12 cellular contexts compared by ENCODE assay signal in the genomic region with DNA sequence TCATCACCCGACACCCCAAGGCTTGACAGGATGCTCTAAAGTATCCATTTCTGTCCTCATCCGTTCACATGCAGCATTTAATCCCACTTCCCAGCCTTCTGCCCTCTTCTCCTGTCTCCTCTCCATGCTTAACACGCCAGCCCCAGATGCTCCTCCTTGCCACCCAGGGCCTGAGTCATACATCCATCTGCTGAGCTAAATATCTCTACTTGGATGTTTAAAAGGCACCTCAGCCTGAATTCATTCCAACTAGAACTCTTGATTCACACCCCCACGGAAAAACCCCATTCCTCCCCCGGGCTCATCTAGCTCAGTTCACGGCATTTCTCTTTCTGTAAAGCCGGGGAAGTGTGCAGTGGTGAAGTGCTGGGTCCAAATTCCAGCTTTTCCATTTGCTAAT. TPM values are rescaled to one million over a fixed set of nuclear protein-coding genes. Genes with fewer than 3 reads are reported as not detected.
DNase-seq lines count a peak whose midpoint lies in the region; ATAC-seq, FAIRE-seq and TF ChIP-seq lines count a peak whose summit lies in the region.
"Had no signal": no experiment of that assay in that cellular context is flagged by ENCODE, and none has a peak within 500 bp of the region (broad histone marks: within the 10 kb centered on the region; RNA-seq: fewer than 3 reads in every experiment).

No MANE protein-coding gene starts in this region.

- no peaks in the 10 kb centered on the region for H3K79me2 ChIP-seq in mammary epithelial cell (ENCODE audit: insufficient read depth, low read length)

- H3K27ac ChIP-seq in mammary epithelial cell (ENCODE audit: insufficient read depth, low read depth, low read length), result no peak overlapping the region
- H3K27ac ChIP-seq: thoracic aorta, VCaP had no signal

- H3K4me3 Mint-ChIP-seq in stimulated activated effector memory CD8-positive, alpha-beta T cell treated with anti-CD3 and anti-CD28 coated beads, Interleukin-12 subunit alpha, Interleukin-12 subunit beta, amount 100 ng/mL, for 72 hours, result no peak overlapping the region

- FAIRE-seq in HTR-8/SVneo (lab: Jason Lieb, UNC), result peak; percentile 40

- peaks cover 32% of the 10 kb centered on the region for H3K4me1 ChIP-seq in mammary epithelial cell (ENCODE audit: insufficient read depth, low read length)

- no peak overlapping the region for H3K27ac Mint-ChIP-seq in stimulated activated effector memory CD8-positive, alpha-beta T cell treated with anti-CD3 and anti-CD28 coated beads, Interleukin-12 subunit alpha, Interleukin-12 subunit beta, amount 100 ng/mL, for 72 hours

- peak; percentile 86 for DNase-seq in AG10803 (ENCODE audit: low read depth)
- DNase-seq in HTR-8/SVneo (ENCODE audit: insufficient read length, low spot score), result no peak
- DNase-seq in mammary epithelial cell, result peak; percentile 36
- peak; percentile 52 for DNase-seq in middle frontal gyrus (ENCODE audit: extremely low spot score, low spot score)
- DNase-seq in activated CD4-positive, alpha-beta T cell treated with anti-CD3 and anti-CD28 coated beads for 1 hour, result no peak
- DNase-seq in stimulated activated effector memory CD8-positive, alpha-beta T cell treated with anti-CD3 and anti-CD28 coated beads, Interleukin-12 subunit alpha, Interleukin-12 subunit beta, amount 100 ng/mL, for 72 hours (ENCODE audit: low spot score in 2 of 2), result no peak
- DNase-seq: DMS79 treated with DMSO at 0.1 percent for 48 hours had no signal

- H3K9me3 Mint-ChIP-seq in stimulated activated effector memory CD8-positive, alpha-beta T cell treated with anti-CD3 and anti-CD28 coated beads, Interleukin-12 subunit alpha, Interleukin-12 subunit beta, amount 100 ng/mL, for 72 hours, result no peaks in the 10 kb centered on the region

- H3K4me3 ChIP-seq in AG10803 (ENCODE audit: low read length) (no peak overlapping the region), mammary epithelial cell (replicated peaks in 1 of 3; ENCODE audit: insufficient read depth in 1 of 3, low read depth in 2 of 3, low read length in 3 of 3) (no peak overlapping the region)
- H3K4me3 ChIP-seq: thoracic aorta had no signal

- in situ Hi-C loops in mammary epithelial cell (cut with MboI; ENCODE audit: low sequenced_read_pairs in 2 of 2), result loop anchor here in 1 of 2 donors (25.0 kb wide), 1 partner anchor 822 kb away; the partner anchor contains the start of gene AXDND1

- TF ChIP-seq CTCF in AG10803 (conservative IDR thresholded peaks at IDR 0.05; ENCODE audit: low read length), result no peak
- no peak for TF ChIP-seq CTCF in mammary epithelial cell (conservative IDR thresholded peaks at IDR 0.05 in 1 of 2, IDR thresholded peaks at IDR 0.05 in 1 of 2; ENCODE audit: extremely low read depth in 1 of 2, insufficient read depth in 1 of 2, low read depth in 1 of 2, low read length in 2 of 2)

- no TSS peak for BruUV-seq in mammary epithelial cell (replicated peaks; lab: Mats Ljungman, UMichigan)

- peaks cover 13% of the 10 kb centered on the region for H3K4me1 Mint-ChIP-seq in stimulated activated effector memory CD8-positive, alpha-beta T cell treated with anti-CD3 and anti-CD28 coated beads, Interleukin-12 subunit alpha, Interleukin-12 subunit beta, amount 100 ng/mL, for 72 hours

- no peaks in the 10 kb centered on the region for H3K36me3 Mint-ChIP-seq in stimulated activated effector memory CD8-positive, alpha-beta T cell treated with anti-CD3 and anti-CD28 coated beads, Interleukin-12 subunit alpha, Interleukin-12 subunit beta, amount 100 ng/mL, for 72 hours

- WGBS in mammary epithelial cell (ENCODE audit: low coverage, missing lambda C conversion rate), result 58% methylated on average over 7 of the region's 7 CpGs

- dilution Hi-C loops in mammary epithelial cell (cut with HindIII; ENCODE audit: low sequenced_read_pairs), result no loop called here

- no peak for ATAC-seq in stimulated activated effector memory CD8-positive, alpha-beta T cell treated with anti-CD3 and anti-CD28 coated beads, Interleukin-12 subunit alpha, Interleukin-12 subunit beta, amount 100 ng/mL, for 72 hours
- no peak for ATAC-seq in HG03039 (IDR thresholded peaks at IDR 0.05; ENCODE audit: unreplicated experiment)
- no peak for ATAC-seq in GM19395 (IDR thresholded peaks at IDR 0.05; ENCODE audit: unreplicated experiment)
- ATAC-seq: esophagus mucosa had no signal

- H3K9me3 ChIP-seq in mammary epithelial cell (replicated peaks; ENCODE audit: insufficient read depth, low read length), result no peaks in the 10 kb centered on the region
- H3K9me3 ChIP-seq: thoracic aorta had no signal

- no peaks in the 10 kb centered on the region for H4K20me1 ChIP-seq in mammary epithelial cell (ENCODE audit: insufficient read depth, low read length)

- H2AFZ ChIP-seq in mammary epithelial cell (ENCODE audit: low read depth, low read length), result no peak overlapping the region

- no peak overlapping the region for H3K9ac ChIP-seq in mammary epithelial cell (ENCODE audit: insufficient read depth, low read length)

- no peaks in the 10 kb centered on the region for H3K36me3 ChIP-seq in mammary epithelial cell (ENCODE audit: insufficient read depth, low read length)
- H3K36me3 ChIP-seq: thoracic aorta had no signal

- intact Hi-C loops in mammary epithelial cell (cut with micrococcal nuclease), result no loop called here

- H3K4me2 ChIP-seq in mammary epithelial cell (ENCODE audit: insufficient read depth, low read depth, low read length), result no peak overlapping the region

- CTCF ChIA-PET in mammary epithelial cell (lab: Charles Lee; ENCODE audit: low non-redundant PET), result interaction anchor here (0.7 kb wide), 1 partner anchor 390 kb away, joined by 4 read pairs; no protein-coding TSS in a partner anchor

- no peaks in the 10 kb centered on the region for H3K27me3 ChIP-seq in mammary epithelial cell (ENCODE audit: insufficient read depth, low read length)

RNA-seq across cellular contexts. Expression of gene TEX35, which starts 27.7 kb away (rescaled TPM):
- not detected for total RNA-seq in mammary epithelial cell
- polyA plus RNA-seq in mammary epithelial cell, result not detected
- not detected for polyA minus RNA-seq in mammary epithelial cell
- total RNA-seq: thoracic aorta had no signal

RNA-seq across cellular contexts. Expression of gene CLEC20A, which starts 43.9 kb away (rescaled TPM):
- total RNA-seq in mammary epithelial cell, result not detected
- polyA plus RNA-seq in mammary epithelial cell, result not detected
- not detected for polyA minus RNA-seq in mammary epithelial cell
- total RNA-seq: esophagus mucosa had no signal

Comparison
In these comparisons a context has a peak if more than half of its experiments do, and no peak if none do; other contexts are left out.
1. DNase-seq: peak in AG10803 (single experiment), mammary epithelial cell (single experiment) and middle frontal gyrus (single experiment); none in HTR-8/SVneo (single experiment), activated CD4-positive, alpha-beta T cell treated with anti-CD3 and anti-CD28 coated beads for 1 hour (single experiment) and stimulated activated effector memory CD8-positive, alpha-beta T cell treated with anti-CD3 and anti-CD28 coated beads, Interleukin-12 subunit alpha, Interleukin-12 subunit beta, amount 100 ng/mL, for 72 hours (0 of 2).